In genomic region chr19:5154129-5154798, GRCh38 we compare ENCODE assay signal across 9 cellular contexts.
DNase-seq lines count a peak whose midpoint lies in the region; ATAC-seq and TF ChIP-seq lines count a peak whose summit lies in the region.
"Had no signal": no experiment of that assay in that cellular context is flagged by ENCODE, and none has a peak within 500 bp of the region (broad histone marks: within the 10 kb centered on the region; RNA-seq: fewer than 3 reads in every experiment).

No MANE protein-coding gene starts in this region.

- H3K9me3 Mint-ChIP-seq in activated naive CD8-positive, alpha-beta T cell treated with anti-CD3 and anti-CD28 coated beads, Interleukin-2, amount 10 ng/mL, durations not matched to agents 7 days and 5 days, result peaks cover 6% of the 10 kb centered on the region

- no peaks in the 10 kb centered on the region for H3K36me3 ChIP-seq in testis (ENCODE audit: low read depth, missing control alignments)

- H3K27ac ChIP-seq in testis, result no peak overlapping the region
- H3K27ac ChIP-seq: upper lobe of left lung had no signal

- DNase-seq in GM10266 (ENCODE audit: extremely low spot score) (no peak), NCI-H460 (ENCODE audit: extremely low read depth, low read depth) (peak; percentile 27), kidney tubule cell (ENCODE audit: low spot score) (peak; percentile 22), testis (no peak), SW 1271 (lab: John Stamatoyannopoulos, UW) (no peak)
- peak; percentile 63 for DNase-seq in activated naive CD8-positive, alpha-beta T cell treated with anti-CD3 and anti-CD28 coated beads, Interleukin-2, amount 10 ng/mL, durations not matched to agents 7 days and 5 days

- TF ChIP-seq CTCF in GM10266 (IDR thresholded peaks at IDR 0.05; ENCODE audit: control insufficient read depth, insufficient read depth, low read depth, missing control alignments), result peak; percentile 50
- peak in 2 of 3 experiments; percentile 2 to 40 for TF ChIP-seq CTCF in testis (IDR thresholded peaks at IDR 0.05)

- no peaks in the 10 kb centered on the region for H3K27me3 Mint-ChIP-seq in activated naive CD8-positive, alpha-beta T cell treated with anti-CD3 and anti-CD28 coated beads, Interleukin-2, amount 10 ng/mL, durations not matched to agents 7 days and 5 days

- no peaks in the 10 kb centered on the region for H3K27me3 ChIP-seq in testis
- H3K27me3 ChIP-seq: upper lobe of left lung had no signal

- POLR2A ChIA-PET in activated naive CD8-positive, alpha-beta T cell treated with anti-CD3 and anti-CD28 coated beads, Interleukin-2, amount 10 ng/mL, durations not matched to agents 7 days and 5 days (lab: Charles Lee), result no interaction called here

- peak; percentile 42 for ATAC-seq in activated naive CD8-positive, alpha-beta T cell treated with anti-CD3 and anti-CD28 coated beads, Interleukin-2, amount 10 ng/mL, durations not matched to agents 7 days and 5 days (ENCODE audit: low read depth)
- ATAC-seq in GM21737 (IDR thresholded peaks at IDR 0.05; ENCODE audit: unreplicated experiment), result no peak
- ATAC-seq in HG03097 (IDR thresholded peaks at IDR 0.05; ENCODE audit: low FRiP score, unreplicated experiment), result no peak

- H3K36me3 Mint-ChIP-seq in activated naive CD8-positive, alpha-beta T cell treated with anti-CD3 and anti-CD28 coated beads, Interleukin-2, amount 10 ng/mL, durations not matched to agents 7 days and 5 days, result peaks cover 2% of the 10 kb centered on the region

- H3K4me3 ChIP-seq in testis, result no peak overlapping the region
- H3K4me3 ChIP-seq: upper lobe of left lung had no signal

- no peaks in the 10 kb centered on the region for H3K4me1 ChIP-seq in testis
- H3K4me1 ChIP-seq: upper lobe of left lung had no signal

- no peak for TF ChIP-seq POLR2A in testis (IDR thresholded peaks at IDR 0.05)

- intact Hi-C loops in testis (cut with DNase I; ENCODE audit: low total_unique reads), result no loop called here

- H3K9me3 ChIP-seq in testis, result no peaks in the 10 kb centered on the region

- no peak overlapping the region for H3K4me3 Mint-ChIP-seq in activated naive CD8-positive, alpha-beta T cell treated with anti-CD3 and anti-CD28 coated beads, Interleukin-2, amount 10 ng/mL, durations not matched to agents 7 days and 5 days

- WGBS in testis, 2 donors, result 85 to 88% methylated on average over 15 to 17 of the region's 17 CpGs

- no peaks in the 10 kb centered on the region for H3K4me1 Mint-ChIP-seq in activated naive CD8-positive, alpha-beta T cell treated with anti-CD3 and anti-CD28 coated beads, Interleukin-2, amount 10 ng/mL, durations not matched to agents 7 days and 5 days

- no peak overlapping the region for H3K27ac Mint-ChIP-seq in activated naive CD8-positive, alpha-beta T cell treated with anti-CD3 and anti-CD28 coated beads, Interleukin-2, amount 10 ng/mL, durations not matched to agents 7 days and 5 days

Comparison
In these comparisons a context has a peak if more than half of its experiments do, and no peak if none do; other contexts are left out.
1. DNase-seq: peak in NCI-H460 (single experiment), activated naive CD8-positive, alpha-beta T cell treated with anti-CD3 and anti-CD28 coated beads, Interleukin-2, amount 10 ng/mL, durations not matched to agents 7 days and 5 days (single experiment) and kidney tubule cell (single experiment); none in GM10266 (single experiment), testis (single experiment) and SW 1271 (0 of 2).